Comparison of ENCODE assay signal across 10 cellular contexts in the genomic region with DNA sequence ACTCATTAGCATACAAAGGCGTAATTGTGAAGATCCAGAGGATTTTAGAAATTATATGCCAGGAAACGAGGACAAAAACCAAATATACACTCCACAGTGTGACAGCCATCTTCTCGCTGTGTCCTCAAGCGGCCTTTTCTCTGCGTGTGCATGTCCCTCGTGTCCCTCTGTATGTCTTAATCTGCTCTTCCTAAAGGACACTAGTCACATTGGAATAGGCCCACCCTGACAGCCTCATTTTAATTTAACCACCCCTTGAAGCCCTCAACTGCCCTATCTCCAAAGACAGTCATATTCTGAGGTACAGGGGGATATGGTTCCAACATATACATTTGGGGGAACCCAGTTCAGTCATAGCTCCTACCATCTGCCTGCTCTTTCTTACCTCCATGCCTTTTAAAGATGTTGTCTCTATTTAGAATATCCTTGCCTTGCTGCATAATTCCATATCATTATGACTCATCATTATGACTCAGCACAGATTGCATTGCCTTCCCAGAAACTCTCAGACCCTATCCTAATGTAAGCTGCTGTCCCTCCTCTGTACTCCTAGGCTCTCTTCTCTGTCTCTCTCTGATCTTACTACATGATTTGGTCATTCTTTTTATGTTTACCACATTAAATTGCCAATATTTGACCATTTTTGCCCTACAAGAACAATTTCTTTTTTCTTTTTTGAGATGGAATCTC.
DNase-seq lines count a peak whose midpoint lies in the region; ATAC-seq, FAIRE-seq and TF ChIP-seq lines count a peak whose summit lies in the region.
"Had no signal": no experiment of that assay in that cellular context is flagged by ENCODE, and none has a peak within 500 bp of the region (broad histone marks: within the 10 kb centered on the region; RNA-seq: fewer than 3 reads in every experiment).

No MANE protein-coding gene starts in this region.

- H3K4me1 Mint-ChIP-seq in glutamatergic neuron (ENCODE audit: low read depth, unreplicated experiment): peaks cover 18% of the 10 kb centered on the region

- H3K4me3 ChIP-seq in epithelial cell of esophagus (ENCODE audit: low read length) (no peak overlapping the region), ovary (no peak overlapping the region)

- peak; percentile 94 for DNase-seq in EH (ENCODE audit: low read depth)
- DNase-seq in RCC 7860 (ENCODE audit: low spot score): peak; percentile 77
- peak; percentile 87 for DNase-seq in epithelial cell of esophagus (ENCODE audit: low read depth)
- no peak for DNase-seq in ovary
- no peak for DNase-seq in DMS114 treated with DMSO at 0.1 percent for 48 hours (lab: John Stamatoyannopoulos, UW; ENCODE audit: unreplicated experiment)
- DNase-seq in activated effector memory CD4-positive, alpha-beta T cell treated with Interleukin-2 at 50 U/mL for 16 hours: no peak
- no peak for DNase-seq in glutamatergic neuron
- DNase-seq: nucleus accumbens had no signal

- intact Hi-C loops in ovary (cut with DNase I): no loop called here

- H3K9me3 ChIP-seq in ovary: no peaks in the 10 kb centered on the region

- H3K27me3 Mint-ChIP-seq in glutamatergic neuron (ENCODE audit: unreplicated experiment): peaks cover 10% of the 10 kb centered on the region

- TF ChIP-seq CTCF in epithelial cell of esophagus (IDR thresholded peaks at IDR 0.05; ENCODE audit: insufficient read depth, low read depth, low read length, missing control alignments): no peak
- TF ChIP-seq CTCF in ovary (IDR thresholded peaks at IDR 0.05): no peak
- no peak for TF ChIP-seq CTCF in glutamatergic neuron (IDR thresholded peaks at IDR 0.05; ENCODE audit: partially characterized antibody, unreplicated experiment)

- H3K27ac Mint-ChIP-seq in glutamatergic neuron (ENCODE audit: unreplicated experiment): no peak overlapping the region

- no peaks in the 10 kb centered on the region for H3K36me3 Mint-ChIP-seq in glutamatergic neuron (ENCODE audit: unreplicated experiment)

- 96 to 97% (median 96%) methylated on average over 6 of the region's 6 CpGs for WGBS in ovary, 3 donors

- no peak for ATAC-seq in HG03432 (IDR thresholded peaks at IDR 0.05; ENCODE audit: unreplicated experiment)

- peaks cover 18% of the 10 kb centered on the region for H3K4me1 ChIP-seq in ovary (ENCODE audit: insufficient read depth)

- no peak overlapping the region for H3K4me3 Mint-ChIP-seq in glutamatergic neuron (ENCODE audit: unreplicated experiment)

- peak; percentile 81 for FAIRE-seq in RCC 7860 (lab: Jason Lieb, UNC)
- FAIRE-seq: frontal cortex had no signal

- peak; percentile 10 for TF ChIP-seq EP300 in ovary (IDR thresholded peaks at IDR 0.05)

- H3K36me3 ChIP-seq in ovary: no peaks in the 10 kb centered on the region

- no peak for TF ChIP-seq POLR2A in ovary (IDR thresholded peaks at IDR 0.05)

- no peak overlapping the region for H3K27ac ChIP-seq in ovary

- peaks cover 1% of the 10 kb centered on the region for H3K9me3 Mint-ChIP-seq in glutamatergic neuron (ENCODE audit: unreplicated experiment)

- no peaks in the 10 kb centered on the region for H3K27me3 ChIP-seq in ovary

Comparison
In these comparisons a context has a peak if more than half of its experiments do, and no peak if none do; other contexts are left out.
1. DNase-seq: peak in EH (single experiment), RCC 7860 (single experiment) and epithelial cell of esophagus (single experiment); none in ovary (0 of 5), DMS114 treated with DMSO at 0.1 percent for 48 hours (single experiment), activated effector memory CD4-positive, alpha-beta T cell treated with Interleukin-2 at 50 U/mL for 16 hours (single experiment) and glutamatergic neuron (single experiment).